16 cellular contexts compared by ENCODE assay signal in genomic region chr3:106231086-106231485, GRCh38.
A peak's percentile ranks its signal among the peaks of the same experiment; 100 is the strongest.
DNase-seq lines count a peak whose midpoint lies in the region; ATAC-seq and TF ChIP-seq lines count a peak whose summit lies in the region.
"Had no signal": no experiment of that assay in that cellular context is flagged by ENCODE, and none has a peak within 500 bp of the region (broad histone marks: within the 10 kb centered on the region; RNA-seq: fewer than 3 reads in every experiment).

No MANE protein-coding gene starts in this region.

- H3K4me3 ChIP-seq in DND-41 (ENCODE audit: low read depth in 1 of 2, low read length in 2 of 2), result no peak overlapping the region
- H3K4me3 ChIP-seq: body of pancreas, tibial artery had no signal

- TF ChIP-seq CTCF in DND-41 (IDR thresholded peaks at IDR 0.05; ENCODE audit: borderline replicate concordance, extremely low read depth, low read length, poor library complexity, severe bottlenecking), result no peak

- DNase-seq in activated CD4-positive, alpha-beta T cell treated with anti-CD3 and anti-CD28 coated beads, Interleukin-2, amount 10 ng/mL, durations not matched to agents 24 days and 14 days, result peak; percentile 48
- no peak for DNase-seq in activated CD4-positive, alpha-beta T cell treated with anti-CD3 and anti-CD28 coated beads, Interleukin-2, amount 50 U/mL, for 1 hour
- DNase-seq in DND-41 (no peak), left colon (no peak), glomerular visceral epithelial cell (ENCODE audit: extremely low spot score) (no peak), NCI-H2081 (lab: John Stamatoyannopoulos, UW) (no peak)
- no peak for DNase-seq in naive thymus-derived CD8-positive, alpha-beta T cell
- DNase-seq: activated CD4-positive, alpha-beta T cell treated with anti-CD3 and anti-CD28 coated beads for 48 hours; body of pancreas; GF-D8; islet precursor cell; NCI-H1436 treated with DMSO at 0.1 percent for 48 hours; NCI-H2107; NCI-H774; tibial artery had no signal

- ATAC-seq in DND-41 (ENCODE audit: insufficient read depth, low read depth) (peak; percentile 45), left colon (no peak)
- peak; percentile 78 for ATAC-seq in activated T-helper 17 cell treated with anti-CD3 and anti-CD28 coated beads, Interleukin-2, amount 50 U/mL, for 72 hours (replicated peaks)
- no peak for ATAC-seq in naive thymus-derived CD8-positive, alpha-beta T cell
- ATAC-seq: body of pancreas had no signal

- intact Hi-C loops in activated CD4-positive, alpha-beta T cell treated with anti-CD3 and anti-CD28 coated beads, Interleukin-2, amount 10 ng/mL, durations not matched to agents 24 days and 14 days (cut with micrococcal nuclease), result loop anchor here (1.0 to 10.0 kb wide), 8 partner anchors 16 to 866 kb away; partner anchors contain the start of genes ALCAM and CBLB
- intact Hi-C loops in left colon (cut with DNase I, micrococcal nuclease), result no loop called here

- POLR2A ChIA-PET in naive thymus-derived CD8-positive, alpha-beta T cell (lab: Charles Lee), result no interaction called here

- no peak overlapping the region for H3K4me2 ChIP-seq in DND-41 (ENCODE audit: insufficient read depth, low read length)

- H3K9me3 Mint-ChIP-seq in activated CD4-positive, alpha-beta T cell treated with anti-CD3 and anti-CD28 coated beads, Interleukin-2, amount 10 ng/mL, durations not matched to agents 24 days and 14 days, result peaks cover 25% of the 10 kb centered on the region
- no peaks in the 10 kb centered on the region for H3K9me3 Mint-ChIP-seq in activated T-helper 17 cell treated with anti-CD3 and anti-CD28 coated beads, Interleukin-2, amount 50 U/mL, for 72 hours
- peaks cover 0 to 9% (median 0%) of the 10 kb centered on the region in 9 donors for H3K9me3 Mint-ChIP-seq in naive thymus-derived CD8-positive, alpha-beta T cell

- H3K4me3 Mint-ChIP-seq in activated CD4-positive, alpha-beta T cell treated with anti-CD3 and anti-CD28 coated beads, Interleukin-2, amount 10 ng/mL, durations not matched to agents 24 days and 14 days, result peak overlapping the region; percentile 49
- peak overlapping the region; percentile 77 for H3K4me3 Mint-ChIP-seq in activated T-helper 17 cell treated with anti-CD3 and anti-CD28 coated beads, Interleukin-2, amount 50 U/mL, for 72 hours
- peak overlapping the region in 8 of 10 donors; percentile 44 to 78 (median 70) for H3K4me3 Mint-ChIP-seq in naive thymus-derived CD8-positive, alpha-beta T cell

- H3K79me2 ChIP-seq in DND-41 (ENCODE audit: insufficient read depth, low read length), result no peaks in the 10 kb centered on the region

- peak overlapping the region; percentile 92 for H3K27ac Mint-ChIP-seq in activated CD4-positive, alpha-beta T cell treated with anti-CD3 and anti-CD28 coated beads, Interleukin-2, amount 10 ng/mL, durations not matched to agents 24 days and 14 days
- H3K27ac Mint-ChIP-seq in activated T-helper 17 cell treated with anti-CD3 and anti-CD28 coated beads, Interleukin-2, amount 50 U/mL, for 72 hours, result peak overlapping the region; percentile 94
- peak overlapping the region in 7 of 10 donors; percentile 23 to 89 (median 83) for H3K27ac Mint-ChIP-seq in naive thymus-derived CD8-positive, alpha-beta T cell

- no peaks in the 10 kb centered on the region for H3K27me3 Mint-ChIP-seq in activated CD4-positive, alpha-beta T cell treated with anti-CD3 and anti-CD28 coated beads, Interleukin-2, amount 10 ng/mL, durations not matched to agents 24 days and 14 days
- H3K27me3 Mint-ChIP-seq in activated T-helper 17 cell treated with anti-CD3 and anti-CD28 coated beads, Interleukin-2, amount 50 U/mL, for 72 hours, result no peaks in the 10 kb centered on the region
- no peaks in the 10 kb centered on the region for H3K27me3 Mint-ChIP-seq in naive thymus-derived CD8-positive, alpha-beta T cell

- H3K9me3 ChIP-seq in DND-41 (ENCODE audit: insufficient read depth, low read length, severe bottlenecking), result no peaks in the 10 kb centered on the region
- H3K9me3 ChIP-seq: body of pancreas, tibial artery had no signal

- H3K27me3 ChIP-seq in DND-41 (ENCODE audit: insufficient read depth, low read length, poor library complexity), result no peaks in the 10 kb centered on the region
- H3K27me3 ChIP-seq: body of pancreas, tibial artery had no signal

- peak overlapping the region; percentile 65 for H3K27ac ChIP-seq in DND-41 (ENCODE audit: low read length)
- H3K27ac ChIP-seq: body of pancreas, tibial artery had no signal

- peaks cover 46% of the 10 kb centered on the region for H3K4me1 Mint-ChIP-seq in activated CD4-positive, alpha-beta T cell treated with anti-CD3 and anti-CD28 coated beads, Interleukin-2, amount 10 ng/mL, durations not matched to agents 24 days and 14 days
- peaks cover 22% of the 10 kb centered on the region for H3K4me1 Mint-ChIP-seq in activated T-helper 17 cell treated with anti-CD3 and anti-CD28 coated beads, Interleukin-2, amount 50 U/mL, for 72 hours
- H3K4me1 Mint-ChIP-seq in naive thymus-derived CD8-positive, alpha-beta T cell, result peaks cover 19 to 48% (median 29%) of the 10 kb centered on the region in 4 donors

- no peak overlapping the region for H3K9ac ChIP-seq in DND-41 (ENCODE audit: low read depth, low read length)

- H3K36me3 ChIP-seq in DND-41 (ENCODE audit: insufficient read depth, low read length), result no peaks in the 10 kb centered on the region
- H3K36me3 ChIP-seq: tibial artery had no signal

- H4K20me1 ChIP-seq in DND-41 (ENCODE audit: insufficient read depth, low read length), result no peaks in the 10 kb centered on the region

- H3K4me1 ChIP-seq in DND-41 (ENCODE audit: insufficient read depth, low read length), result peaks cover 42% of the 10 kb centered on the region
- H3K4me1 ChIP-seq: body of pancreas, tibial artery had no signal

- no peak overlapping the region for H2AFZ ChIP-seq in DND-41 (ENCODE audit: low read depth, low read length)

- peaks cover 56% of the 10 kb centered on the region for H3K36me3 Mint-ChIP-seq in activated CD4-positive, alpha-beta T cell treated with anti-CD3 and anti-CD28 coated beads, Interleukin-2, amount 10 ng/mL, durations not matched to agents 24 days and 14 days (ENCODE audit: low read depth)
- no peaks in the 10 kb centered on the region for H3K36me3 Mint-ChIP-seq in activated T-helper 17 cell treated with anti-CD3 and anti-CD28 coated beads, Interleukin-2, amount 50 U/mL, for 72 hours (ENCODE audit: low read depth)
- H3K36me3 Mint-ChIP-seq in naive thymus-derived CD8-positive, alpha-beta T cell, result peaks cover 0 to 2% (median 0%) of the 10 kb centered on the region in 3 donors

Comparison
In these comparisons a context has a peak if more than half of its experiments do, and no peak if none do; other contexts are left out.
1. ATAC-seq: peak in DND-41 (single experiment) and activated T-helper 17 cell treated with anti-CD3 and anti-CD28 coated beads, Interleukin-2, amount 50 U/mL, for 72 hours (single experiment); none in naive thymus-derived CD8-positive, alpha-beta T cell (0 of 2) and left colon (single experiment).
2. Peak in every context shown above with its lines, with median percentiles within 50 percentile points of each other: H3K27ac Mint-ChIP-seq and H3K4me3 Mint-ChIP-seq.